In the genomic region with DNA sequence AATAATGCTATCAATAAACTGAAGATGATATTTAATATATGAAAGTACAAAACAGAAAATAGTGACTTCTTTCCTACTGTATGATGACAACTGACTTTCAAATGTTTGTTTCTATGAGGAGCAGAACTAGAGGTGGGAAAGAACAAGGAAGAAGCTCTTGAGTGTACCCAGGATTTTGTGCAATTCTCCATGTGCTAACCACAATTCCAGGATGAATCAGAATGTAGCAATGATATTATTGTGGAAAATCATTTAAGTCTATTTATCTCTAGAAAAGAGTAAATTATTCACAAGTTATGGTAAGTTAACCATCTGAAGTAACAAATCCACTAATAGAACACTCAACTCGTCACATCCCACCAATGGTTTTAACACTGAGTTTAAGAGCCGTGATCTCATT, we compare ENCODE assay signal across 19 cellular contexts.
DNase-seq lines count a peak whose midpoint lies in the region; ATAC-seq and TF ChIP-seq lines count a peak whose summit lies in the region.
"Had no signal": no experiment of that assay in that cellular context is flagged by ENCODE, and none has a peak within 500 bp of the region (broad histone marks: within the 10 kb centered on the region; RNA-seq: fewer than 3 reads in every experiment).

No MANE protein-coding gene starts in this region.

- no peaks in the 10 kb centered on the region for H3K9me3 ChIP-seq in GM23248 (ENCODE audit: low read depth)
- H3K9me3 ChIP-seq: Caco-2, HAP-1 had no signal

- no peak for TF ChIP-seq CTCF in astrocyte of the spinal cord (IDR thresholded peaks at IDR 0.05; ENCODE audit: low read depth, low read length)
- TF ChIP-seq CTCF in fibroblast of the aortic adventitia (IDR thresholded peaks at IDR 0.05; ENCODE audit: insufficient read depth, low read length): no peak

- H3K4me3 ChIP-seq in GM23248 (no peak overlapping the region), astrocyte of the spinal cord (ENCODE audit: low read depth, low read length) (no peak overlapping the region), fibroblast of the aortic adventitia (ENCODE audit: low read depth, low read length) (no peak overlapping the region)
- H3K4me3 ChIP-seq: HAP-1 had no signal

- H3K36me3 ChIP-seq in GM23248 (ENCODE audit: low read depth): no peaks in the 10 kb centered on the region
- H3K36me3 ChIP-seq: HAP-1 had no signal

- WGBS in GM23248 (ENCODE audit: low coverage in 1 of 2, low lambda C conversion rate in 2 of 2, missing lambda C conversion rate in 2 of 2), 2 experiments: 68 to 78% methylated on average over 2 of the region's 2 CpGs

- H3K4me1 ChIP-seq in GM23248 (ENCODE audit: insufficient read depth): peaks cover 3% of the 10 kb centered on the region; the same call in 1 of the 2 replicates
- H3K4me1 ChIP-seq: Caco-2 had no signal

- no peak overlapping the region for H3K27ac ChIP-seq in GM23248
- H3K27ac ChIP-seq: RWPE1 had no signal

- DNase-seq in GM23248: peak; percentile 54
- peak; percentile 31 for DNase-seq in astrocyte of the spinal cord (ENCODE audit: low read depth, low spot score)
- peak; percentile 11 for DNase-seq in fibroblast of the aortic adventitia (ENCODE audit: low read depth)
- peak; percentile 91 for DNase-seq in renal cortical epithelial cell (ENCODE audit: low read depth)
- DNase-seq in MV-4-11 (lab: John Stamatoyannopoulos, UW): no peak
- DNase-seq: Caco-2; CD4-positive, CD25-positive, alpha-beta regulatory T cell; DMS153; EL; Kasumi-1; NCI-H1417 treated with DMSO at 0.1 percent for 48 hours; NCI-H1930; NCI-H446; NCI-H748 treated with DMSO at 0.1 percent for 48 hours; PC-3 had no signal

- no peaks in the 10 kb centered on the region for H3F3A ChIP-seq in GM23248 (ENCODE audit: insufficient read depth)

- no peak overlapping the region for H3K9ac ChIP-seq in GM23248

- H3K4me2 ChIP-seq in GM23248 (ENCODE audit: unreplicated experiment): no peak overlapping the region

- in situ Hi-C loops in GM23248 (cut with MboI) (no loop called here), astrocyte of the spinal cord (cut with HindIII; ENCODE audit: low sequenced_read_pairs) (no loop called here)

- H4K20me1 ChIP-seq in GM23248 (ENCODE audit: insufficient read depth): no peaks in the 10 kb centered on the region

- H3K79me2 ChIP-seq in GM23248 (ENCODE audit: insufficient read depth): no peaks in the 10 kb centered on the region

- ATAC-seq in GM18861 (IDR thresholded peaks at IDR 0.05; ENCODE audit: unreplicated experiment) (no peak), GM21717 (IDR thresholded peaks at IDR 0.05; ENCODE audit: unreplicated experiment) (no peak)
- ATAC-seq: PC-3 had no signal

- no peaks in the 10 kb centered on the region for H3K27me3 ChIP-seq in GM23248 (replicated peaks; ENCODE audit: insufficient read depth)

- no peaks in the 10 kb centered on the region for H3K9me2 ChIP-seq in GM23248 (ENCODE audit: insufficient read depth)

- no peak overlapping the region for H2AFZ ChIP-seq in GM23248
